Comparison of ENCODE assay signal across 30 cellular contexts in genomic region chr7:79822620-79823240, GRCh38.
DNase-seq lines count a peak whose midpoint lies in the region; ATAC-seq and TF ChIP-seq lines count a peak whose summit lies in the region.
"Had no signal": no experiment of that assay in that cellular context is flagged by ENCODE, and none has a peak within 500 bp of the region (broad histone marks: within the 10 kb centered on the region; RNA-seq: fewer than 3 reads in every experiment).

No MANE protein-coding gene starts in this region.

- H3K4me3 Mint-ChIP-seq in stimulated activated naive CD8-positive, alpha-beta T cell treated with anti-CD3 and anti-CD28 coated beads, Interleukin-15, amount 100 ng/mL, for 72 hours, result no peak overlapping the region
- H3K4me3 Mint-ChIP-seq: activated T-cell treated with anti-CD3 and anti-CD28 coated beads, Interleukin-2, amount 50 U/mL, for 72 hours; CD4-positive, alpha-beta T cell; H9; stimulated activated effector memory CD8-positive, alpha-beta T cell treated with anti-CD3 and anti-CD28 coated beads, Interleukin-12 subunit alpha, Interleukin-12 subunit beta, amount 100 ng/mL, for 72 hours had no signal

- intact Hi-C loops in ascending aorta (cut with DNase I), result no loop called here

- H3K9me3 ChIP-seq in SK-N-MC (ENCODE audit: low read depth, low read length), result no peaks in the 10 kb centered on the region
- no peaks in the 10 kb centered on the region for H3K9me3 ChIP-seq in ascending aorta
- H3K9me3 ChIP-seq: breast epithelium, colonic mucosa had no signal

- no peak for ATAC-seq in stimulated activated naive CD8-positive, alpha-beta T cell treated with anti-CD3 and anti-CD28 coated beads, Interleukin-15, amount 100 ng/mL, for 72 hours
- ATAC-seq: activated T-cell treated with anti-CD3 and anti-CD28 coated beads, Interleukin-2, amount 50 U/mL, for 72 hours; K562; left colon; Panc1; sciatic nerve; stimulated activated effector memory CD8-positive, alpha-beta T cell treated with anti-CD3 and anti-CD28 coated beads, Interleukin-12 subunit alpha, Interleukin-12 subunit beta, amount 100 ng/mL, for 72 hours had no signal

- no peaks in the 10 kb centered on the region for H3K27me3 ChIP-seq in ascending aorta
- H3K27me3 ChIP-seq: breast epithelium, colonic mucosa had no signal

- no peaks in the 10 kb centered on the region for H3K27me3 Mint-ChIP-seq in stimulated activated naive CD8-positive, alpha-beta T cell treated with anti-CD3 and anti-CD28 coated beads, Interleukin-15, amount 100 ng/mL, for 72 hours
- H3K27me3 Mint-ChIP-seq: CD4-positive, alpha-beta T cell had no signal

- H3K36me3 ChIP-seq in SK-N-MC (ENCODE audit: insufficient read depth, low read length) (no peaks in the 10 kb centered on the region), ascending aorta (no peaks in the 10 kb centered on the region)
- H3K36me3 ChIP-seq: breast epithelium, colonic mucosa had no signal

- H3K4me1 ChIP-seq in ascending aorta, result no peaks in the 10 kb centered on the region
- H3K4me1 ChIP-seq: breast epithelium, colonic mucosa had no signal

- H3K4me3 ChIP-seq in SK-N-MC (peak overlapping the region; percentile 34), fibroblast of villous mesenchyme (ENCODE audit: low read depth, low read length) (no peak overlapping the region), ascending aorta (no peak overlapping the region)
- H3K4me3 ChIP-seq: breast epithelium, colonic mucosa, K562 had no signal

- DNase-seq in NCI-H1092 treated with DMSO at 0.1 percent for 48 hours (lab: John Stamatoyannopoulos, UW), result peak; percentile 24
- DNase-seq in NCI-H1092 (lab: John Stamatoyannopoulos, UW), result no peak
- DNase-seq in SK-N-MC (ENCODE audit: low read depth, low spot score), result no peak
- DNase-seq in fibroblast of villous mesenchyme (ENCODE audit: low read depth), result peak; percentile 52
- DNase-seq in dermis blood vessel endothelial cell, result no peak
- no peak for DNase-seq in RPMI8226
- DNase-seq in stimulated activated naive CD8-positive, alpha-beta T cell treated with anti-CD3 and anti-CD28 coated beads, Interleukin-15, amount 100 ng/mL, for 72 hours, result no peak
- no peak for DNase-seq in ascending aorta (ENCODE audit: low spot score in 2 of 2)
- DNase-seq: activated CD4-positive, CD25-positive, alpha-beta regulatory T cell; activated naive CD4-positive, alpha-beta T cell treated with Interleukin-2 at 50 U/mL for 16 hours; activated T-cell treated with anti-CD3 and anti-CD28 coated beads, Interleukin-2, amount 50 U/mL, for 72 hours; amniotic stem cell; CD4-positive, alpha-beta T cell; colonic mucosa; effector memory CD4-positive, alpha-beta T cell; erythroblast; foreskin melanocyte; H9; left colon; NCI-H2107; NCI-H510A treated with DMSO at 0.1 percent for 48 hours; SHP77 treated with DMSO at 0.1 percent for 48 hours; stimulated activated CD4-positive, alpha-beta T cell treated with anti-CD3 and anti-CD28 coated beads, Interleukin-4, amount 100 ng/mL, for 24 hours; substantia nigra had no signal

- TF ChIP-seq CTCF in fibroblast of villous mesenchyme (IDR thresholded peaks at IDR 0.05; ENCODE audit: insufficient read depth, low read depth, low read length) (no peak), ascending aorta (IDR thresholded peaks at IDR 0.05) (no peak)

- no peaks in the 10 kb centered on the region for H3K4me1 Mint-ChIP-seq in stimulated activated naive CD8-positive, alpha-beta T cell treated with anti-CD3 and anti-CD28 coated beads, Interleukin-15, amount 100 ng/mL, for 72 hours
- H3K4me1 Mint-ChIP-seq: H9; stimulated activated effector memory CD8-positive, alpha-beta T cell treated with anti-CD3 and anti-CD28 coated beads, Interleukin-12 subunit alpha, Interleukin-12 subunit beta, amount 100 ng/mL, for 72 hours had no signal

- H3K9ac ChIP-seq in SK-N-MC (ENCODE audit: insufficient read length), result peak overlapping the region; percentile 34

- H3K27ac Mint-ChIP-seq in stimulated activated naive CD8-positive, alpha-beta T cell treated with anti-CD3 and anti-CD28 coated beads, Interleukin-15, amount 100 ng/mL, for 72 hours, result no peak overlapping the region
- H3K27ac Mint-ChIP-seq: activated T-cell treated with anti-CD3 and anti-CD28 coated beads, Interleukin-2, amount 50 U/mL, for 72 hours; CD4-positive, alpha-beta T cell; H9; stimulated activated effector memory CD8-positive, alpha-beta T cell treated with anti-CD3 and anti-CD28 coated beads, Interleukin-12 subunit alpha, Interleukin-12 subunit beta, amount 100 ng/mL, for 72 hours had no signal

- H3K27ac ChIP-seq in SK-N-MC (peak overlapping the region; percentile 70), ascending aorta (no peak overlapping the region)
- H3K27ac ChIP-seq: 22Rv1, breast epithelium, colonic mucosa had no signal

- no peaks in the 10 kb centered on the region for H3K9me3 Mint-ChIP-seq in stimulated activated naive CD8-positive, alpha-beta T cell treated with anti-CD3 and anti-CD28 coated beads, Interleukin-15, amount 100 ng/mL, for 72 hours
- H3K9me3 Mint-ChIP-seq: CD4-positive, alpha-beta T cell; H9 had no signal

Comparison
In these comparisons a context has a peak if more than half of its experiments do, and no peak if none do; other contexts are left out.
1. DNase-seq: peak in NCI-H1092 treated with DMSO at 0.1 percent for 48 hours (single experiment) and fibroblast of villous mesenchyme (single experiment); none in NCI-H1092 (single experiment), SK-N-MC (single experiment), dermis blood vessel endothelial cell (single experiment), RPMI8226 (single experiment), stimulated activated naive CD8-positive, alpha-beta T cell treated with anti-CD3 and anti-CD28 coated beads, Interleukin-15, amount 100 ng/mL, for 72 hours (0 of 2) and ascending aorta (0 of 2).